ENCODE assay signal across 15 cellular contexts in the genomic region with DNA sequence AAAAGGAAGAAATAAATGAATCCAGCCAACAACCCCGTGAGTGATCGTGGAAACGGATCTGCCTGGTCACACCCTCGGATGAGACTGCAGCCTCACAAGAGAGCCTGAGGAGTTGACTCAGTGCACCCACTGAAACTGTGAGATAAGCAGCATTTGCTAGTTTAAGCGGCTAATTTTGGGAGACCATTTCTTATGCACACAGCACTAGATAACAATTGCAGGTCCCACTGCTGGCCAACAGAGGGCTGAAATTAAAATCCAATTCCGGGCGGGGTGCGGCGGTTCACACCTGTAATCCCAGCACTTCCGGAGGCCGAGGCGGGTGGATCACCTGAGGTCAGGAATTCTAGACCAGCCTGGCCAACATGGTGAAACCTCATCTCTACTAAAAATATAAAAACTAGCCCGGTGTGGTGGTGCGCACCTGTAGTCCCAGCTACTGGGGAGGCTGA. TPM values are rescaled to one million over a fixed set of nuclear protein-coding genes. Genes with fewer than 3 reads are reported as not detected.
DNase-seq lines count a peak whose midpoint lies in the region; ATAC-seq and TF ChIP-seq lines count a peak whose summit lies in the region.
"Had no signal": no experiment of that assay in that cellular context is flagged by ENCODE, and none has a peak within 500 bp of the region (broad histone marks: within the 10 kb centered on the region; RNA-seq: fewer than 3 reads in every experiment).

No MANE protein-coding gene starts in this region.

- peak overlapping the region; percentile 94; the same call in 1 of the 2 replicates for H3K27ac ChIP-seq in RWPE1
- H3K27ac ChIP-seq: lower lobe of right lung had no signal

- H3K4me3 ChIP-seq in BE2C (ENCODE audit: low read depth, low read length) (no peak overlapping the region), GM12864 (ENCODE audit: low read depth, low read length) (no peak overlapping the region)
- H3K4me3 ChIP-seq: lower lobe of right lung had no signal

- ATAC-seq in HG02884 (IDR thresholded peaks at IDR 0.05; ENCODE audit: unreplicated experiment): no peak
- ATAC-seq in GM21367 (IDR thresholded peaks at IDR 0.05; ENCODE audit: unreplicated experiment): no peak
- ATAC-seq: lower lobe of right lung had no signal

- TF ChIP-seq POLR2A in erythroblast (IDR thresholded peaks at IDR 0.05; ENCODE audit: low read length): peak; percentile 34

- peaks cover 40% of the 10 kb centered on the region for H3K36me3 ChIP-seq in BE2C

- CTCF ChIA-PET in RWPE1 (lab: Yijun Ruan, JAX): interaction anchor here (0.7 kb wide), 2 partner anchors 90 to 296 kb away, joined by 3 read pairs; no protein-coding TSS in a partner anchor

- TF ChIP-seq CTCF in BE2C (IDR thresholded peaks at IDR 0.05; ENCODE audit: low read depth, low read length): peak; percentile 23
- TF ChIP-seq CTCF in GM12864 (IDR thresholded peaks at IDR 0.05; ENCODE audit: low read depth, low read length, missing control alignments): peak; percentile 23
- no peak; the same call in 1 of the 2 replicates for TF ChIP-seq CTCF in RWPE1 (conservative IDR thresholded peaks at IDR 0.05; ENCODE audit: low read depth)

- POLR2A ChIA-PET in RWPE1 (lab: Yijun Ruan, JAX; ENCODE audit: low non-redundant PET): interaction anchor here (0.6 kb wide), 1 partner anchor 238 kb away, joined by 7 read pairs; no protein-coding TSS in a partner anchor

- no peaks in the 10 kb centered on the region for H3K27me3 ChIP-seq in BE2C

- H3K9me3 ChIP-seq in BE2C: no peaks in the 10 kb centered on the region
- H3K9me3 ChIP-seq: lower lobe of right lung had no signal

- H3K4me1 ChIP-seq in BE2C: no peaks in the 10 kb centered on the region

- DNase-seq in BE2C: no peak
- DNase-seq in GM12864 (ENCODE audit: low read depth): no peak
- DNase-seq in RWPE1 (ENCODE audit: low spot score): no peak
- peak; percentile 72 to 80 for DNase-seq in erythroblast (lab: John Stamatoyannopoulos, UW)
- DNase-seq in NCI-H146 treated with DMSO at 0.1 percent for 48 hours (lab: John Stamatoyannopoulos, UW; ENCODE audit: unreplicated experiment): no peak
- no peak for DNase-seq in AG08395 (ENCODE audit: low spot score)
- DNase-seq: activated naive CD4-positive, alpha-beta T cell treated with anti-CD3 and anti-CD28 coated beads, Interleukin-2, amount 50 U/mL, for 16 hours; CD8-positive, alpha-beta memory T cell; lower lobe of right lung; NCI-H1092 treated with DMSO at 0.1 percent for 48 hours; NCI-H510A treated with DMSO at 0.1 percent for 48 hours; nucleus accumbens; T-helper 2 cell had no signal

RNA-seq across cellular contexts. Expression of gene UQCR11, which starts 3.6 kb away (rescaled TPM):
- 445 TPM for polyA plus RNA-seq in BE2C (2012; ENCODE audit: insufficient read depth, insufficient read length, low read depth)

RNA-seq across cellular contexts. Expression of gene MBD3, which starts 9.0 kb away (rescaled TPM):
- polyA plus RNA-seq in BE2C (2012; ENCODE audit: insufficient read depth, insufficient read length, low read depth): 84.3 TPM

RNA-seq across cellular contexts. Expression of gene MEX3D, which starts 33.5 kb away (rescaled TPM):
- 27.1 TPM for polyA plus RNA-seq in BE2C (2012; ENCODE audit: insufficient read depth, insufficient read length, low read depth)
- polyA plus RNA-seq: CD8-positive, alpha-beta memory T cell had no signal

RNA-seq across cellular contexts. Expression of gene TCF3, which starts 50.8 kb away (rescaled TPM):
- polyA plus RNA-seq in BE2C (2012; ENCODE audit: insufficient read depth, insufficient read length, low read depth): 120 TPM

Comparison
In these comparisons a context has a peak if more than half of its experiments do, and no peak if none do; other contexts are left out.
1. DNase-seq: peak in erythroblast (2 of 2); none in BE2C (single experiment), GM12864 (single experiment), RWPE1 (single experiment), NCI-H146 treated with DMSO at 0.1 percent for 48 hours (single experiment) and AG08395 (single experiment).